23 cellular contexts compared by ENCODE assay signal in the genomic region with DNA sequence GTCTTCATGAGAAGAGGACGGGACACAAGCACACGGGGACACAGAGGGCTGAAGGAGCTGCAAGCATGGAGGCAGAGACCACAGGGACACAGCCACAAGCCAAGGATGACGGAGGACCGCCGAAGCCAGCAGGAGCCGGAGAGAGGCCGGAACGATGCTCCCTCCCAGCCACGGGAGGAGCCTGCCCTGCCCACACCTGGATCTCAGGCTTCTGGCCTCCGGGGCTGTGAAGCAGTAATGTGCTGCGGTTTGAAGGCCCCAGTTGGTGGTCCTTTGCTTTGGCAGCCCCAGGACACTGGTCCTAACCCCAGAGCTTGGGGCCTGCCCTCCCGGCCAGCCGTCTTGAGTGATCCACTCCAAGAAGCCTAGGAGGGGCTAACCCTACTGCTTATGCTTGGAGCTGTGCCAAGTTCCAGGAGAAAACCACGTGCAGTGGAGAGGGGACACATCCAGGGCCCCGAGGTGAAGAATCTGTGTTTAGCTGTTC.
"Had no signal": no experiment of that assay in that cellular context is flagged by ENCODE, and none has a peak within 500 bp of the region (broad histone marks: within the 10 kb centered on the region; RNA-seq: fewer than 3 reads in every experiment).

No MANE protein-coding gene starts in this region.

- H3K9me3 ChIP-seq: esophagus muscularis mucosa, heart right ventricle, left lung, lower lobe of right lung, mucosa of descending colon had no signal

- H3K36me3 Mint-ChIP-seq: mesothelial cell of epicardium, naive B cell had no signal

- H3K27me3 ChIP-seq: foreskin keratinocyte had no signal

- H3K27ac ChIP-seq: coronary artery, dorsolateral prefrontal cortex, esophagus muscularis mucosa, foreskin keratinocyte, heart right ventricle, left lung, lower lobe of right lung had no signal

- H3K4me1 Mint-ChIP-seq: mesothelial cell of epicardium, naive B cell had no signal

- H3K4me3 ChIP-seq: coronary artery, dorsolateral prefrontal cortex, esophagus muscularis mucosa, heart right ventricle, left lung, lower lobe of right lung, mucosa of descending colon had no signal

- FAIRE-seq: endothelial cell of umbilical vein, frontal cortex, islet of Langerhans, keratinocyte had no signal

- H3K27ac Mint-ChIP-seq: mesothelial cell of epicardium, naive B cell had no signal

- H3K4me3 Mint-ChIP-seq: mesothelial cell of epicardium, naive B cell had no signal

- H3K4me1 ChIP-seq: esophagus muscularis mucosa, foreskin keratinocyte, heart right ventricle, left lung, lower lobe of right lung had no signal

- H3K9me3 Mint-ChIP-seq: mesothelial cell of epicardium had no signal

- H3K36me3 ChIP-seq: esophagus muscularis mucosa, heart right ventricle, left lung, lower lobe of right lung had no signal

- DNase-seq: dermis blood vessel endothelial cell; dorsolateral prefrontal cortex; effector CD4-positive, alpha-beta T cell; effector memory CD4-positive, alpha-beta T cell; foreskin keratinocyte; glutamatergic neuron; head of caudate nucleus; heart right ventricle; hippocampal formation; left cardiac atrium; left lung; left ventricle myocardium superior; lower lobe of right lung; mesenchymal stem cell; mucosa of descending colon; naive B cell had no signal

- ATAC-seq: foreskin keratinocyte, heart right ventricle, left cardiac atrium, left lung, left ventricle myocardium superior, lower lobe of right lung, mucosa of descending colon had no signal
